In genomic region chr15:78811124-78811824, GRCh38 we compare ENCODE assay signal across 8 cellular contexts. TPM values are rescaled to one million over a fixed set of nuclear protein-coding genes. Genes with fewer than 3 reads are reported as not detected.
A peak's percentile ranks its signal among the peaks of the same experiment; 100 is the strongest.
DNase-seq lines count a peak whose midpoint lies in the region; ATAC-seq, FAIRE-seq and TF ChIP-seq lines count a peak whose summit lies in the region.

Gene ADAMTS7, minus strand, starts transcription at chr15:78811464. Its CDS starts 244 bp downstream, at chr15:78811220.

- peak within 1 kb of the TSS; percentile 81 for H3K4me2 ChIP-seq in neuronal stem cell (ENCODE audit: insufficient read depth, low read length, poor library complexity, severe bottlenecking)

- H3K9me3 Mint-ChIP-seq in activated naive CD4-positive, alpha-beta T cell treated with anti-CD3 and anti-CD28 coated beads for 36 hours = peaks cover 3% of the 10 kb centered on the region

- peak within 1 kb of the TSS; percentile 80 for H2BK12ac ChIP-seq in neuronal stem cell (ENCODE audit: low read length)

- H3K4me3 ChIP-seq in neuronal stem cell (ENCODE audit: low read length in 2 of 2) (peak within 1 kb of the TSS; percentile 87 to 94), thyroid gland (replicated peaks in 1 of 3) (peak within 1 kb of the TSS; percentile 17 to 62 (median 23))

- peak within 1 kb of the TSS; percentile 73 for H4K91ac ChIP-seq in neuronal stem cell (ENCODE audit: low read depth, low read length, poor library complexity)

- H2BK5ac ChIP-seq in neuronal stem cell (ENCODE audit: low read length) = peak within 1 kb of the TSS; percentile 97

- H3K79me1 ChIP-seq in neuronal stem cell (ENCODE audit: low read depth, low read length) = peaks cover 2% of the 10 kb centered on the region

- H2BK120ac ChIP-seq in neuronal stem cell (ENCODE audit: low read depth, low read length) = peak within 1 kb of the TSS; percentile 43

- peak within 1 kb of the TSS; percentile 95 for H2AFZ ChIP-seq in neuronal stem cell (ENCODE audit: low read length)

- H2BK15ac ChIP-seq in neuronal stem cell (ENCODE audit: low read length) = peak within 1 kb of the TSS; percentile 77

- H3K23ac ChIP-seq in neuronal stem cell (ENCODE audit: low read depth, low read length, poor library complexity) = peak within 1 kb of the TSS; percentile 67

- H3K4me3 Mint-ChIP-seq in activated naive CD4-positive, alpha-beta T cell treated with anti-CD3 and anti-CD28 coated beads for 36 hours = peak within 1 kb of the TSS; percentile 69

- peak in 4 of 6 experiments; percentile 11 to 62 (median 33) for TF ChIP-seq CTCF in thyroid gland (IDR thresholded peaks at IDR 0.05)

- no CpG with 5 or more reads among the region's 73 CpGs for WGBS in neuronal stem cell (ENCODE audit: extremely low coverage in 2 of 2, insufficient read length in 2 of 2, insufficient replicate concordance in 1 of 2), 2 donors
- WGBS in thyroid gland, 2 donors = 1% methylated on average over 35 to 36 of the region's 73 CpGs

- H3K36me3 Mint-ChIP-seq in activated naive CD4-positive, alpha-beta T cell treated with anti-CD3 and anti-CD28 coated beads for 36 hours (ENCODE audit: low read depth) = no peaks in the 10 kb centered on the region

- H3K14ac ChIP-seq in neuronal stem cell (ENCODE audit: low read length) = peak within 1 kb of the TSS; percentile 74

- ATAC-seq in HG02798 (IDR thresholded peaks at IDR 0.05; ENCODE audit: poor library complexity, unreplicated experiment) = peak; percentile 62
- ATAC-seq in HG02938 (IDR thresholded peaks at IDR 0.05; ENCODE audit: unreplicated experiment) = no peak

- DNase-seq in GM12892 (ENCODE audit: insufficient read length) (peak; percentile 91), RPMI8226 (peak; percentile 83), germinal center (ENCODE audit: low spot score) (peak; percentile 90), neuronal stem cell (ENCODE audit: low spot score) (peak; percentile 80), thyroid gland (peak; percentile 46 to 58)
- peak; percentile 46 for DNase-seq in activated naive CD4-positive, alpha-beta T cell treated with anti-CD3 and anti-CD28 coated beads for 36 hours

- TF ChIP-seq POLR2A in GM12892 (IDR thresholded peaks at IDR 0.05; ENCODE audit: low read depth, low read length) (no peak), thyroid gland (IDR thresholded peaks at IDR 0.05) (no peak)

- H2AK5ac ChIP-seq in neuronal stem cell (ENCODE audit: low read depth, low read length) = peak within 1 kb of the TSS; percentile 85

- H3K9ac ChIP-seq in neuronal stem cell (ENCODE audit: low read depth, low read length, poor library complexity) = peak within 1 kb of the TSS; percentile 94

- peaks cover 3 to 7% of the 10 kb centered on the region in 2 donors for H3K4me1 ChIP-seq in neuronal stem cell (ENCODE audit: control insufficient read depth in 2 of 2, insufficient read depth in 1 of 2, low read depth in 1 of 2, low read length in 2 of 2)
- peaks cover 7 to 19% of the 10 kb centered on the region in 2 donors for H3K4me1 ChIP-seq in thyroid gland

- no peak within 1 kb of the TSS for H3K27ac Mint-ChIP-seq in activated naive CD4-positive, alpha-beta T cell treated with anti-CD3 and anti-CD28 coated beads for 36 hours

- H3K36me3 ChIP-seq in neuronal stem cell (replicated peaks in 1 of 2; ENCODE audit: control insufficient read depth in 2 of 2, insufficient read depth in 2 of 2, low read length in 2 of 2) (peaks cover 0 to 3% of the 10 kb centered on the region in 2 donors), thyroid gland (no peaks in the 10 kb centered on the region)

- no peak for FAIRE-seq in GM12892 (lab: Jason Lieb, UNC)

- H4K8ac ChIP-seq in neuronal stem cell (ENCODE audit: low read depth, low read length) = no peak within 1 kb of the TSS

- peaks cover 43% of the 10 kb centered on the region for H3K27me3 Mint-ChIP-seq in activated naive CD4-positive, alpha-beta T cell treated with anti-CD3 and anti-CD28 coated beads for 36 hours (ENCODE audit: low read depth)

- CTCF ChIA-PET in activated naive CD4-positive, alpha-beta T cell treated with anti-CD3 and anti-CD28 coated beads for 36 hours (lab: Charles Lee) = interaction anchor here (0.6 kb wide), 1 partner anchor 26 kb away, joined by 3 read pairs; no protein-coding TSS in a partner anchor

- peak within 1 kb of the TSS; percentile 8 for H3K4ac ChIP-seq in neuronal stem cell (ENCODE audit: low read length)

- peak within 1 kb of the TSS; percentile 84 for H3K27ac ChIP-seq in neuronal stem cell (replicated peaks; ENCODE audit: low read length)
- peak within 1 kb of the TSS in 2 of 3 donors; percentile 35 to 58 for H3K27ac ChIP-seq in thyroid gland

- H3K9me3 ChIP-seq in neuronal stem cell (replicated peaks in 1 of 2; ENCODE audit: control insufficient read depth in 2 of 2, insufficient read depth in 1 of 2, low read depth in 1 of 2, low read length in 2 of 2) (peaks cover 0 to 10% of the 10 kb centered on the region in 2 donors), thyroid gland (no peaks in the 10 kb centered on the region)

- H3K27me3 ChIP-seq in neuronal stem cell (ENCODE audit: control insufficient read depth in 3 of 3, insufficient read depth in 3 of 3, low read depth in 1 of 3, low read length in 3 of 3) (no peaks in the 10 kb centered on the region), thyroid gland (no peaks in the 10 kb centered on the region)

- intact Hi-C loops in activated naive CD4-positive, alpha-beta T cell treated with anti-CD3 and anti-CD28 coated beads for 36 hours (cut with micrococcal nuclease) = no loop called here
- intact Hi-C loops in thyroid gland (cut with DNase I) = no loop called here

- H3K4me1 Mint-ChIP-seq in activated naive CD4-positive, alpha-beta T cell treated with anti-CD3 and anti-CD28 coated beads for 36 hours (ENCODE audit: low read depth) = peaks cover 4% of the 10 kb centered on the region

- peak within 1 kb of the TSS; percentile 97 for H3K18ac ChIP-seq in neuronal stem cell (ENCODE audit: low read length)

RNA-seq across cellular contexts. Expression of gene ADAMTS7, which starts in this region (rescaled TPM):
- polyA plus RNA-seq in GM12892 (2012; ENCODE audit: missing spikeins) = 0.45 TPM
- under 1 TPM; 0.07 to 0.10 TPM for total RNA-seq in activated naive CD4-positive, alpha-beta T cell treated with anti-CD3 and anti-CD28 coated beads for 36 hours
- polyA plus RNA-seq in neuronal stem cell (2013, experiment 1 of 2) = 36.9 TPM
- polyA plus RNA-seq in neuronal stem cell (2013, experiment 2 of 2) = 37.0 TPM
- 1 to 10 TPM in 3 of 4 donors, under 1 TPM in 1; 0.68 to 2.5 (median 1.8) TPM for total RNA-seq in thyroid gland

Comparison
In these comparisons a context has a peak if more than half of its experiments do, and no peak if none do; other contexts are left out.
1. Peak in DNase-seq in activated naive CD4-positive, alpha-beta T cell treated with anti-CD3 and anti-CD28 coated beads for 36 hours; RNA of the gene not detected or under 1 TPM.